1 cellular context compared by ENCODE assay signal in the genomic region with DNA sequence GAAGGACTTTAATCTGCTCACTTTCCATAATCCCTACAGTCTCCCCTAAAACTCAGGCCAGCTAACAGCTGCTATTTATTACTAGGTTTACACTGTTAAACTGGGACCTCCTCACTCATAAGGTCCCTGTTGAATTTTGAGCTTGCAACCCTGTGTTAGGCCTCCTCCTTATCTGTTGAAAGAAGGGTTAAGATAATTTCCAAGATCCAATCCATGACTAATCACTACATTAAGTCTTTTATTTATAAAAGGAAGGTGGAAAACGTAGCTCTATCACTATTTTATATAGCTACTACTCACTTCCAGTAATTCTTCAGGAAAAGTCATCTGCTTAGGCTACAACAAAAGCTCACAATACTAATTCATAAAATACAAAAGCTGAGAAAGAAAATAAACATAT.
TF ChIP-seq lines count a peak whose summit lies in the region.

No MANE protein-coding gene starts in this region.

TF ChIP-seq in GM23338, 12 proteins besides CTCF, POLR2A, EP300 and RAD21 (continued from another document):
- TF ChIP-seq POLR2AphosphoS5 (IDR thresholded peaks at IDR 0.05; ENCODE audit: low read depth) (no peak), CREB1 (CRISPR knock-in tag; IDR thresholded peaks at IDR 0.05; ENCODE audit: low read depth) (no peak), ZNF462 (CRISPR knock-in tag; IDR thresholded peaks at IDR 0.05) (no peak)
